25 cellular contexts compared by ENCODE assay signal in genomic region chr3:57150097-57150496, GRCh38. TPM values are rescaled to one million over a fixed set of nuclear protein-coding genes. Genes with fewer than 3 reads are reported as not detected.
DNase-seq lines count a peak whose midpoint lies in the region; ATAC-seq and TF ChIP-seq lines count a peak whose summit lies in the region.
"Had no signal": no experiment of that assay in that cellular context is flagged by ENCODE, and none has a peak within 500 bp of the region (broad histone marks: within the 10 kb centered on the region; RNA-seq: fewer than 3 reads in every experiment).

No MANE protein-coding gene starts in this region.

- in situ Hi-C loops in brain microvascular endothelial cell (cut with HindIII; ENCODE audit: low pct_ligation_motif_present, low sequenced_read_pairs), result no loop called here

- no peaks in the 10 kb centered on the region for H3K36me3 ChIP-seq in MG63
- no peaks in the 10 kb centered on the region for H3K36me3 ChIP-seq in adipocyte (ENCODE audit: control insufficient read depth, insufficient read depth, low read length, severe bottlenecking)
- H3K36me3 ChIP-seq in rectal smooth muscle tissue (ENCODE audit: control insufficient read depth, insufficient read depth, low read length), result no peaks in the 10 kb centered on the region
- H3K36me3 ChIP-seq in brain microvascular endothelial cell (replicated peaks), result no peaks in the 10 kb centered on the region
- H3K36me3 ChIP-seq: ascending aorta, SJSA1 had no signal

- H3K27ac ChIP-seq in rectal smooth muscle tissue (ENCODE audit: low read depth, low read length) (peak overlapping the region; percentile 6), brain microvascular endothelial cell (no peak overlapping the region)
- H3K27ac ChIP-seq: ascending aorta, SJSA1 had no signal

- no peaks in the 10 kb centered on the region for H3K27me3 ChIP-seq in MG63
- H3K27me3 ChIP-seq in adipocyte (replicated peaks; ENCODE audit: control insufficient read depth, insufficient read depth, low read length), result no peaks in the 10 kb centered on the region
- H3K27me3 ChIP-seq in rectal smooth muscle tissue (ENCODE audit: control insufficient read depth, insufficient read depth, low read length), result no peaks in the 10 kb centered on the region
- H3K27me3 ChIP-seq in brain microvascular endothelial cell (replicated peaks), result no peaks in the 10 kb centered on the region
- H3K27me3 ChIP-seq: ascending aorta had no signal

- no peak for TF ChIP-seq CTCF in brain microvascular endothelial cell (IDR thresholded peaks at IDR 0.05; ENCODE audit: low read depth, low read length, missing control alignments)

- peak; percentile 50 for DNase-seq in MG63
- DNase-seq in adipocyte (ENCODE audit: low read depth), result peak; percentile 65
- peak; percentile 33 for DNase-seq in medulla oblongata (ENCODE audit: extremely low spot score)
- no peak for DNase-seq in RKO (ENCODE audit: low spot score)
- DNase-seq in brain microvascular endothelial cell, result no peak
- no peak for DNase-seq in left lobe of liver (ENCODE audit: low spot score)
- DNase-seq: activated CD4-positive, alpha-beta T cell treated with anti-CD3 and anti-CD28 coated beads, Interleukin-2, amount 10 ng/mL, durations not matched to agents 24 days and 14 days; CD8-positive, alpha-beta memory T cell; endodermal cell; GF-D8; KG1; left colon; mucosa of descending colon; NCI-H187 treated with DMSO at 0.1 percent for 48 hours; NCI-H226; retina; stimulated activated CD4-positive, alpha-beta T cell treated with anti-CD3 and anti-CD28 coated beads, Interleukin-4, amount 100 ng/mL, for 24 hours; stimulated activated naive CD4-positive, alpha-beta T cell treated with Interleukin-2 at 50 U/mL for 16 hours; T-helper 17 cell had no signal

- H3K9ac ChIP-seq in adipocyte (ENCODE audit: low read length) (no peak overlapping the region), rectal smooth muscle tissue (ENCODE audit: low read length) (no peak overlapping the region)

- H3K9me3 ChIP-seq in MG63 (no peaks in the 10 kb centered on the region), adipocyte (ENCODE audit: control insufficient read depth, low read length) (no peaks in the 10 kb centered on the region)
- H3K9me3 ChIP-seq: ascending aorta, mucosa of descending colon, SJSA1 had no signal

- no peak for ATAC-seq in left lobe of liver
- ATAC-seq: activated naive CD4-positive, alpha-beta T cell treated with anti-CD3 and anti-CD28 coated beads, Interleukin-2, amount 50 U/mL, for 72 hours; left colon; mucosa of descending colon; T-helper 17 cell had no signal

- H3K4me1 ChIP-seq in adipocyte (ENCODE audit: control insufficient read depth, insufficient read depth, low read length) (peaks cover 27% of the 10 kb centered on the region), rectal smooth muscle tissue (ENCODE audit: control insufficient read depth, insufficient read depth, low read length) (no peaks in the 10 kb centered on the region)
- H3K4me1 ChIP-seq: ascending aorta, SJSA1 had no signal

- H3K4me3 ChIP-seq in MG63, result no peak overlapping the region
- no peak overlapping the region for H3K4me3 ChIP-seq in adipocyte (ENCODE audit: low read length)
- no peak overlapping the region for H3K4me3 ChIP-seq in rectal smooth muscle tissue (ENCODE audit: low read length)
- H3K4me3 ChIP-seq in brain microvascular endothelial cell (ENCODE audit: low read depth, low read length), result no peak overlapping the region
- H3K4me3 ChIP-seq: ascending aorta, mucosa of descending colon, SJSA1 had no signal

RNA-seq across cellular contexts. Expression of gene IL17RD, which starts 15.1 kb away (rescaled TPM):
- total RNA-seq in MG63 (2014; rRNA removed; shearing (Covaris generic); ENCODE audit: low replicate concordance), result 0.91 and 2.5 TPM in 2 replicates
- 0.13 TPM for total RNA-seq in left lobe of liver
- total RNA-seq: activated T-helper 1 cell treated with anti-CD3 and anti-CD28 coated beads, Interleukin-12 subunit alpha, Interleukin-12 subunit beta, Interleukin-2, Interleukin-4 antibody, amounts not matched to agents 30 ng/mL and 10 ng/mL and 1 ng/mL, durations not matched to agents 14 hours and 24 hours and 36 hours; SJSA1; T-helper 17 cell had no signal

RNA-seq across cellular contexts. Expression of gene HESX1, which starts 49.7 kb away (rescaled TPM):
- total RNA-seq in MG63 (2014; rRNA removed; shearing (Covaris generic); ENCODE audit: low replicate concordance), result not detected in 2 replicates
- total RNA-seq in left lobe of liver, result 0.75 TPM
- total RNA-seq: ascending aorta, HT-29 had no signal

Comparison
In these comparisons a context has a peak if more than half of its experiments do, and no peak if none do; other contexts are left out.
1. DNase-seq: peak in MG63 (single experiment), adipocyte (single experiment) and medulla oblongata (single experiment); none in RKO (single experiment), brain microvascular endothelial cell (single experiment) and left lobe of liver (single experiment).